Comparison of ENCODE assay signal across 19 cellular contexts in genomic region chrX:38138157-38138556, GRCh38.
DNase-seq lines count a peak whose midpoint lies in the region; TF ChIP-seq lines count a peak whose summit lies in the region.
"Had no signal": no experiment of that assay in that cellular context is flagged by ENCODE, and none has a peak within 500 bp of the region (broad histone marks: within the 10 kb centered on the region; RNA-seq: fewer than 3 reads in every experiment).

No MANE protein-coding gene starts in this region.

- H3K9ac ChIP-seq in endodermal cell (ENCODE audit: extremely low read depth, low read length, poor library complexity, severe bottlenecking): no peak overlapping the region

- no peaks in the 10 kb centered on the region for H3K36me3 Mint-ChIP-seq in endodermal cell (ENCODE audit: low read depth)
- H3K36me3 Mint-ChIP-seq: CD4-positive, CD25-positive, alpha-beta regulatory T cell; CD8-positive, alpha-beta memory T cell had no signal

- H3K27ac Mint-ChIP-seq in endodermal cell: no peak overlapping the region
- H3K27ac Mint-ChIP-seq: CD8-positive, alpha-beta memory T cell; GM23338 had no signal

- peaks cover 30% of the 10 kb centered on the region for H3K9me3 Mint-ChIP-seq in endodermal cell
- H3K9me3 Mint-ChIP-seq: CD8-positive, alpha-beta memory T cell; GM23338 had no signal

- peak; percentile 38 to 86 for DNase-seq in NCI-H524 (lab: John Stamatoyannopoulos, UW)
- peak; percentile 1 for DNase-seq in NCI-H69 (lab: John Stamatoyannopoulos, UW)
- peak; percentile 53 for DNase-seq in endodermal cell
- DNase-seq in iPS-NIHi7 (ENCODE audit: extremely low spot score): peak; percentile 17
- no peak for DNase-seq in dedifferentiated amniotic fluid mesenchymal stem cell (ENCODE audit: extremely low spot score)
- DNase-seq in activated gamma-delta T cell treated with Interleukin-2 at 50 U/mL for 16 hours: no peak
- no peak for DNase-seq in occipital lobe (lab: John Stamatoyannopoulos, UW)
- DNase-seq: ACHN; BE2C; C1 segment of cervical spinal cord; Caco-2; CD4-positive, CD25-positive, alpha-beta regulatory T cell; CD8-positive, alpha-beta memory T cell; DMS153; DMS79; GDM1; HCEC 1CT; IMR-90 had no signal

- TF ChIP-seq CTCF in endodermal cell (conservative IDR thresholded peaks at IDR 0.05): peak; percentile 25

- no peak overlapping the region for H3K4me3 ChIP-seq in endodermal cell (ENCODE audit: low read length)
- H3K4me3 ChIP-seq: GM23338 had no signal

- H3K36me3 ChIP-seq in endodermal cell (ENCODE audit: control insufficient read depth, insufficient read depth, low read length): no peaks in the 10 kb centered on the region
- H3K36me3 ChIP-seq: BE2C had no signal

- H3K4me1 ChIP-seq in endodermal cell (ENCODE audit: control insufficient read depth, insufficient read depth, low read length): peaks cover 7% of the 10 kb centered on the region
- H3K4me1 ChIP-seq: BE2C, Caco-2 had no signal

- no peak overlapping the region for H3K27ac ChIP-seq in endodermal cell (ENCODE audit: low read depth, low read length)

- H3K4me3 Mint-ChIP-seq in endodermal cell: no peak overlapping the region
- H3K4me3 Mint-ChIP-seq: CD4-positive, CD25-positive, alpha-beta regulatory T cell; CD8-positive, alpha-beta memory T cell; GM23338 had no signal

- no peaks in the 10 kb centered on the region for H3K9me3 ChIP-seq in endodermal cell (ENCODE audit: control insufficient read depth, low read length)
- H3K9me3 ChIP-seq: BE2C, Caco-2 had no signal

- no peaks in the 10 kb centered on the region for H3K27me3 ChIP-seq in endodermal cell (ENCODE audit: control insufficient read depth, insufficient read depth, low read length, poor library complexity, severe bottlenecking)
- H3K27me3 ChIP-seq: BE2C had no signal

- no peaks in the 10 kb centered on the region for H3K27me3 Mint-ChIP-seq in endodermal cell (ENCODE audit: insufficient read depth)
- H3K27me3 Mint-ChIP-seq: CD4-positive, CD25-positive, alpha-beta regulatory T cell had no signal

- H3K4me1 Mint-ChIP-seq in endodermal cell: peaks cover 12% of the 10 kb centered on the region
- H3K4me1 Mint-ChIP-seq: CD4-positive, CD25-positive, alpha-beta regulatory T cell; CD8-positive, alpha-beta memory T cell had no signal

Comparison
In these comparisons a context has a peak if more than half of its experiments do, and no peak if none do; other contexts are left out.
1. DNase-seq: peak in NCI-H524 (2 of 2), NCI-H69 (single experiment), endodermal cell (single experiment) and iPS-NIHi7 (single experiment); none in dedifferentiated amniotic fluid mesenchymal stem cell (single experiment), activated gamma-delta T cell treated with Interleukin-2 at 50 U/mL for 16 hours (single experiment) and occipital lobe (single experiment).